Comparison of ENCODE assay signal across 24 cellular contexts in the genomic region with DNA sequence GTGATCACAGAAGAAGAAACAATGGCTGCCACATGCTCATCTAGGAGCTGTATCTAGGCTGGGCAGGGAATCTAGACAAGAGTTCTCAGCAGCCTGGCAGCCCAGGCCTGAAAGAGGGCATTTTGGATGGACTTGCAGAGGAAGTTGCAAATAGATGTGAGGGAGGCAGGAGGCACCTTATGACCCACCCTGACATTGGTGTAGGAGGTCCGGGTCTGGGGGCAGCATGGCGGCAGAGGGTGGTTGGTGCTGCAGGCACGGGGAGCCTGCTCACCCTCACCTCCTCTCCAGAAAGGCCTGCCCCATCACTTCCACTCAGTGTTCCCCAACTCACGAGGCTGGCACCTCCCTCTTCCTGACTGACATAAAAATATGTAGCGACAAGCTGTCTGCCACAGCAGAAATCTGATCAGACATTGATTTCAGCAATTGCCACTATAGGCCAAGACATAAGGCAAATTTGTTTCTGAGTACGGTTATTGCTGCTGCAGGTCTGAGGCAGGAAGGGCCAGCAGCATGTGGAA.
"Had no signal": no experiment of that assay in that cellular context is flagged by ENCODE, and none has a peak within 500 bp of the region (broad histone marks: within the 10 kb centered on the region; RNA-seq: fewer than 3 reads in every experiment).

No MANE protein-coding gene starts in this region.

- H3K36me3 ChIP-seq: gastrocnemius medialis had no signal

- H3K4me3 ChIP-seq: gastrocnemius medialis, lung, pancreas, right atrium auricular region, stomach, testis, tibial artery, upper lobe of left lung had no signal

- DNase-seq: cerebellar nuclear complex; cortex of kidney; effector memory CD8-positive, alpha-beta T cell; foreskin fibroblast; gastrocnemius medialis; kidney; naive B cell; occipital lobe; pancreas; stimulated activated CD4-positive, alpha-beta T cell treated with anti-CD3 and anti-CD28 coated beads, Interleukin-2, amount 100 ng/mL, for 24 hours; stimulated activated CD4-positive, alpha-beta T cell treated with anti-CD3 and anti-CD28 coated beads, Interleukin-4, amount 100 ng/mL, for 24 hours; stimulated activated naive CD4-positive, alpha-beta T cell treated with Interleukin-2 at 50 U/mL for 16 hours; stomach; substantia nigra; testis; tibial artery; upper lobe of left lung had no signal

- H3K4me1 ChIP-seq: gastrocnemius medialis, pancreas, right atrium auricular region, testis, tibial artery, upper lobe of left lung had no signal

- H3K9me3 Mint-ChIP-seq: effector memory CD8-positive, alpha-beta T cell; naive B cell; nephron; stimulated activated effector memory CD8-positive, alpha-beta T cell treated with anti-CD3 and anti-CD28 coated beads, Interleukin-12 subunit alpha, Interleukin-12 subunit beta, amount 100 ng/mL, for 72 hours had no signal

- H3K27me3 ChIP-seq: gastrocnemius medialis, pancreas, right atrium auricular region, stomach, testis, tibial artery, upper lobe of left lung had no signal

- ATAC-seq: effector memory CD8-positive, alpha-beta T cell; gastrocnemius medialis; left lobe of liver; pancreas; sciatic nerve; stimulated activated effector memory CD8-positive, alpha-beta T cell treated with anti-CD3 and anti-CD28 coated beads, Interleukin-12 subunit alpha, Interleukin-12 subunit beta, amount 100 ng/mL, for 72 hours had no signal

- H3K27ac ChIP-seq: gastrocnemius medialis, pancreas, right atrium auricular region, stomach, testis, tibial artery, upper lobe of left lung had no signal

- H3K27ac Mint-ChIP-seq: progenitor cell of endocrine pancreas; stimulated activated effector memory CD8-positive, alpha-beta T cell treated with anti-CD3 and anti-CD28 coated beads, Interleukin-12 subunit alpha, Interleukin-12 subunit beta, amount 100 ng/mL, for 72 hours had no signal

- H3K27me3 Mint-ChIP-seq: effector memory CD8-positive, alpha-beta T cell; naive B cell; progenitor cell of endocrine pancreas had no signal

- H3K4me3 Mint-ChIP-seq: effector memory CD8-positive, alpha-beta T cell; nephron; stimulated activated effector memory CD8-positive, alpha-beta T cell treated with anti-CD3 and anti-CD28 coated beads, Interleukin-12 subunit alpha, Interleukin-12 subunit beta, amount 100 ng/mL, for 72 hours had no signal

- H3K9me3 ChIP-seq: gastrocnemius medialis, pancreas, right atrium auricular region, stomach, testis, tibial artery, upper lobe of left lung had no signal
